In genomic region chr17:42518046-42518754, GRCh38 we compare ENCODE assay signal across 9 cellular contexts. TPM values are rescaled to one million over a fixed set of nuclear protein-coding genes. Genes with fewer than 3 reads are reported as not detected.
A peak's percentile ranks its signal among the peaks of the same experiment; 100 is the strongest.
DNase-seq lines count a peak whose midpoint lies in the region; ATAC-seq and TF ChIP-seq lines count a peak whose summit lies in the region.
"Had no signal": no experiment of that assay in that cellular context is flagged by ENCODE, and none has a peak within 500 bp of the region (broad histone marks: within the 10 kb centered on the region; RNA-seq: fewer than 3 reads in every experiment).

No MANE protein-coding gene starts in this region.

- H3K4me1 ChIP-seq in left lung (peaks cover 54 to 65% of the 10 kb centered on the region in 2 donors), thymus (ENCODE audit: control insufficient read depth, insufficient read depth, low read length) (no peaks in the 10 kb centered on the region)

- H3K27ac ChIP-seq in brain microvascular endothelial cell = peak overlapping the region; percentile 99
- peak overlapping the region; percentile 83 to 93 for H3K27ac ChIP-seq in left lung
- peak overlapping the region; percentile 37 for H3K27ac ChIP-seq in thymus (ENCODE audit: low read depth)
- H3K27ac ChIP-seq: VCaP had no signal

- in situ Hi-C loops in brain microvascular endothelial cell (cut with HindIII; ENCODE audit: low pct_ligation_motif_present, low sequenced_read_pairs) = loop anchor here (25.0 kb wide), 1 partner anchor 206 kb away; no protein-coding TSS in a partner anchor

- H3K9me3 ChIP-seq in left lung = no peaks in the 10 kb centered on the region
- no peaks in the 10 kb centered on the region for H3K9me3 ChIP-seq in thymus (ENCODE audit: control insufficient read depth)

- H3K27me3 ChIP-seq in brain microvascular endothelial cell (replicated peaks) (no peaks in the 10 kb centered on the region), left lung (no peaks in the 10 kb centered on the region), thymus (ENCODE audit: control insufficient read depth, insufficient read depth) (no peaks in the 10 kb centered on the region)

- 68% methylated on average over 9 of the region's 9 CpGs for WGBS in thymus

- peak; percentile 18 for DNase-seq in NCI-H2196 (lab: John Stamatoyannopoulos, UW; ENCODE audit: unreplicated experiment)
- no peak for DNase-seq in NCI-H2196 treated with DMSO at 0.1 percent for 48 hours (lab: John Stamatoyannopoulos, UW; ENCODE audit: unreplicated experiment)
- DNase-seq in brain microvascular endothelial cell = peak; percentile 91
- DNase-seq in left lung = peak in 1 of 2 donors; percentile 81

- TF ChIP-seq CTCF in brain microvascular endothelial cell (IDR thresholded peaks at IDR 0.05; ENCODE audit: low read depth, low read length, missing control alignments) (no peak), left lung (IDR thresholded peaks at IDR 0.05) (no peak)

- intact Hi-C loops in left lung (cut with DNase I) = loop anchor here in 1 of 2 donors (5.0 kb wide), 1 partner anchor 96 kb away; the partner anchor contains the start of gene CAVIN1

- H3K36me3 ChIP-seq in brain microvascular endothelial cell (replicated peaks) = no peaks in the 10 kb centered on the region
- H3K36me3 ChIP-seq in left lung = peaks cover 0 to 65% of the 10 kb centered on the region in 2 donors
- H3K36me3 ChIP-seq in thymus (ENCODE audit: control insufficient read depth, insufficient read depth) = peaks cover 39% of the 10 kb centered on the region

- ATAC-seq in left lung (peak; percentile 61), HG02588 (IDR thresholded peaks at IDR 0.05; ENCODE audit: unreplicated experiment) (no peak), HG03159 (IDR thresholded peaks at IDR 0.05; ENCODE audit: unreplicated experiment) (no peak), HG02678 (IDR thresholded peaks at IDR 0.05; ENCODE audit: unreplicated experiment) (no peak)

- H3K4me3 ChIP-seq in brain microvascular endothelial cell (ENCODE audit: low read depth, low read length) = no peak overlapping the region
- no peak overlapping the region for H3K4me3 ChIP-seq in left lung
- H3K4me3 ChIP-seq in thymus (ENCODE audit: low read length) = no peak overlapping the region

RNA-seq across cellular contexts. Expression of gene NAGLU, which starts 17.8 kb away (rescaled TPM):
- total RNA-seq in left lung = 10 to 100 TPM; 41.5 to 56.2 TPM
- 33.6 TPM for polyA plus RNA-seq in thymus

RNA-seq across cellular contexts. Expression of gene HSD17B1, which starts 34.5 kb away (rescaled TPM):
- total RNA-seq in left lung = 1 to 10 TPM; 1.2 to 1.7 TPM
- 6.1 TPM for polyA plus RNA-seq in thymus

RNA-seq across cellular contexts. Expression of gene COASY, which starts 43.7 kb away (rescaled TPM):
- total RNA-seq in left lung = 100 to 1,000 TPM in 1 of 2 donors, 10 to 100 TPM in 1; 66.5 to 116 TPM
- 89.3 TPM for polyA plus RNA-seq in thymus

RNA-seq across cellular contexts. Expression of gene MLX, which starts 48.7 kb away (rescaled TPM):
- total RNA-seq in left lung = 10 to 100 TPM; 56.3 to 73.7 TPM
- 45.2 TPM for polyA plus RNA-seq in thymus

RNA-seq across cellular contexts. Expression of gene PSMC3IP, which starts 59.3 kb away (rescaled TPM):
- total RNA-seq in left lung = 1 to 10 TPM; 6.5 to 7.7 TPM
- 5.1 TPM for polyA plus RNA-seq in thymus

Comparison
In these comparisons a context has a peak if more than half of its experiments do, and no peak if none do; other contexts are left out.
1. H3K27ac ChIP-seq: peak in every context shown above with its lines; median percentile 99 in brain microvascular endothelial cell; 88 in left lung; 37 in thymus.